Comparison of ENCODE assay signal across 8 cellular contexts in genomic region chr15:64151727-64152506, GRCh38. TPM values are rescaled to one million over a fixed set of nuclear protein-coding genes. Genes with fewer than 3 reads are reported as not detected.
DNase-seq lines count a peak whose midpoint lies in the region; ATAC-seq, FAIRE-seq and TF ChIP-seq lines count a peak whose summit lies in the region.

TSS of gene SNX22 (plus strand) at chr15:64151731. CDS start at chr15:64151776, 45 bp downstream.

- peak; percentile 17 for DNase-seq in Daoy (ENCODE audit: low read depth)
- DNase-seq in NCI-H69 (lab: John Stamatoyannopoulos, UW) = peak; percentile 76
- no peak for DNase-seq in bronchial epithelial cell (ENCODE audit: low read depth)
- DNase-seq in medulla oblongata (ENCODE audit: extremely low spot score) = peak; percentile 2
- no peak for DNase-seq in type B pancreatic cell (ENCODE audit: extremely low spot score, unreplicated experiment)
- no peak for DNase-seq in SW480 (ENCODE audit: low spot score)
- DNase-seq in NCI-H2107 treated with DMSO at 0.1 percent for 48 hours (lab: John Stamatoyannopoulos, UW; ENCODE audit: unreplicated experiment) = no peak

- H3K36me3 ChIP-seq in bronchial epithelial cell (ENCODE audit: control insufficient read depth, insufficient read depth, low read length) = peaks cover 13% of the 10 kb centered on the region

- H3K36me3 Mint-ChIP-seq in type B pancreatic cell = peaks cover 4% of the 10 kb centered on the region

- no peaks in the 10 kb centered on the region for H3K27me3 ChIP-seq in bronchial epithelial cell (ENCODE audit: control insufficient read depth, insufficient read depth, low read length)

- H3K4me3 ChIP-seq in bronchial epithelial cell (ENCODE audit: low read depth, low read length) = peak within 1 kb of the TSS; percentile 37

- no peaks in the 10 kb centered on the region for H3K9me3 Mint-ChIP-seq in type B pancreatic cell

- no peak within 1 kb of the TSS for H3K27ac Mint-ChIP-seq in type B pancreatic cell

- peak within 1 kb of the TSS; percentile 90 for H3K4me3 Mint-ChIP-seq in type B pancreatic cell

- peaks cover 25% of the 10 kb centered on the region for H3K27me3 Mint-ChIP-seq in type B pancreatic cell

- no peak for TF ChIP-seq CTCF in bronchial epithelial cell (IDR thresholded peaks at IDR 0.05; ENCODE audit: insufficient read depth, low read length, severe bottlenecking)
- no peak for TF ChIP-seq CTCF in type B pancreatic cell (conservative IDR thresholded peaks at IDR 0.05)

- peak; percentile 9 for ATAC-seq in GM21390 (IDR thresholded peaks at IDR 0.05; ENCODE audit: unreplicated experiment)

- peaks cover 11% of the 10 kb centered on the region for H3K4me1 Mint-ChIP-seq in type B pancreatic cell (ENCODE audit: unreplicated experiment)

- no peak for FAIRE-seq in bronchial epithelial cell (lab: Jason Lieb, UNC)

RNA-seq across cellular contexts. Expression of gene SNX22, which starts in this region (rescaled TPM):
- total RNA-seq in Daoy (2014; rRNA removed; shearing (Covaris generic)) = not detected in 2 replicates
- under 0.01 and 0.13 TPM in 2 replicates for total RNA-seq in bronchial epithelial cell
- total RNA-seq in type B pancreatic cell (ENCODE audit: low replicate concordance) = 1.3 and 2.7 TPM in 2 replicates

Comparison
In these comparisons a context has a peak if more than half of its experiments do, and no peak if none do; other contexts are left out.
1. Peak in DNase-seq in Daoy; RNA of the gene not detected or under 1 TPM.
2. DNase-seq: peak in NCI-H69 (single experiment) and medulla oblongata (single experiment); none in bronchial epithelial cell (single experiment), type B pancreatic cell (single experiment), SW480 (single experiment) and NCI-H2107 treated with DMSO at 0.1 percent for 48 hours (single experiment).